In genomic region chr1:89800022-89800655, GRCh38 we compare ENCODE assay signal across 17 cellular contexts. TPM values are rescaled to one million over a fixed set of nuclear protein-coding genes. Genes with fewer than 3 reads are reported as not detected.
DNase-seq lines count a peak whose midpoint lies in the region; ATAC-seq, FAIRE-seq and TF ChIP-seq lines count a peak whose summit lies in the region.
"Had no signal": no experiment of that assay in that cellular context is flagged by ENCODE, and none has a peak within 500 bp of the region (broad histone marks: within the 10 kb centered on the region; RNA-seq: fewer than 3 reads in every experiment).

No MANE protein-coding gene starts in this region.

- CTCF ChIA-PET in HepG2 (lab: Yijun Ruan, JAX; ENCODE audit: low intra/inter-chr PET ratio, low total read pairs), result no interaction called here
- CTCF ChIA-PET in activated CD4-positive, alpha-beta memory T cell treated with anti-CD3 and anti-CD28 coated beads for 36 hours (lab: Charles Lee), result interaction anchor here (1.2 kb wide), 1 partner anchor 20 kb away, joined by 3 read pairs; no protein-coding TSS in a partner anchor
- CTCF ChIA-PET in activated CD4-positive, alpha-beta T cell treated with anti-CD3 and anti-CD28 coated beads for 36 hours (lab: Charles Lee), result interaction anchor here (0.6 to 1.0 kb wide), 2 partner anchors 37 to 1699 kb away, joined by 3 read pairs; no protein-coding TSS in a partner anchor

- DNase-seq in NB4 (ENCODE audit: low read depth) (peak; percentile 34), HepG2 (ENCODE audit: low spot score) (no peak), small intestine (no peak)
- DNase-seq in activated CD4-positive, alpha-beta memory T cell treated with anti-CD3 and anti-CD28 coated beads for 36 hours, result no peak
- DNase-seq in activated CD4-positive, alpha-beta T cell treated with anti-CD3 and anti-CD28 coated beads for 36 hours, result no peak
- DNase-seq: Caco-2; CD4-positive, CD25-positive, alpha-beta regulatory T cell; GOT3; Karpas-422; MG63; NCI-H187 treated with DMSO at 0.1 percent for 48 hours; NCI-H2171; NCI-H446; RPMI8226; SIG-M5 had no signal

- H3K9me3 Mint-ChIP-seq in activated CD4-positive, alpha-beta memory T cell treated with anti-CD3 and anti-CD28 coated beads for 36 hours, result no peaks in the 10 kb centered on the region
- H3K9me3 Mint-ChIP-seq in activated CD4-positive, alpha-beta T cell treated with anti-CD3 and anti-CD28 coated beads for 36 hours (ENCODE audit: low read depth), result no peaks in the 10 kb centered on the region

- no peaks in the 10 kb centered on the region; a peak in 1 of 22 replicates for H4K20me1 ChIP-seq in BLaER1 treated with 17β-estradiol and CSF1 and Interleukin-3, amounts not matched to agents 10 nM and 100 nM
- H4K20me1 ChIP-seq in HepG2 (ENCODE audit: insufficient read depth, low read length), result no peaks in the 10 kb centered on the region

- peak overlapping the region in 6 of 11 experiments; percentile 7 to 61 (median 58); a peak in 10 of 22 replicates for H3K27ac ChIP-seq in BLaER1 treated with 17β-estradiol and CSF1 and Interleukin-3, amounts not matched to agents 10 nM and 100 nM
- no peak overlapping the region for H3K27ac ChIP-seq in HepG2 (ENCODE audit: extremely low read length, insufficient read depth, low read length)
- no peak overlapping the region for H3K27ac ChIP-seq in small intestine (ENCODE audit: low read depth in 1 of 2, low read length in 1 of 2)

- 46% methylated on average over 4 of the region's 4 CpGs for WGBS in HepG2 (ENCODE audit: low lambda C conversion rate)
- WGBS in small intestine, 3 donors, result 83 to 87% (median 83%) methylated on average over 4 of the region's 4 CpGs

- intact Hi-C loops in HepG2 (cut with micrococcal nuclease; ENCODE audit: unreplicated experiment), result loop anchor here (10.0 kb wide), 1 partner anchor 155 kb away; no protein-coding TSS in a partner anchor
- intact Hi-C loops in activated CD4-positive, alpha-beta memory T cell treated with anti-CD3 and anti-CD28 coated beads for 36 hours (cut with micrococcal nuclease), result no loop called here
- intact Hi-C loops in activated CD4-positive, alpha-beta T cell treated with anti-CD3 and anti-CD28 coated beads for 36 hours (cut with DNase I, micrococcal nuclease), result no loop called here

- H3K4me2 ChIP-seq in BLaER1 treated with 17β-estradiol and CSF1 and Interleukin-3, amounts not matched to agents 10 nM and 100 nM, result peak overlapping the region in 10 of 11 experiments; percentile 3 to 84 (median 68); a peak in 14 of 22 replicates
- H3K4me2 ChIP-seq in HepG2 (ENCODE audit: low read depth, low read length), result no peak overlapping the region

- no peak for TF ChIP-seq CTCF in NB4 (IDR thresholded peaks at IDR 0.05; ENCODE audit: low read depth, low read length)
- TF ChIP-seq CTCF in HepG2 (CRISPR knock-in tag; IDR thresholded peaks at IDR 0.05), result no peak

- H3K9ac ChIP-seq in BLaER1 treated with 17β-estradiol and CSF1 and Interleukin-3, amounts not matched to agents 10 nM and 100 nM, result peak overlapping the region in 1 of 11 experiments; percentile 25; a peak in 2 of 22 replicates
- H3K9ac ChIP-seq in HepG2 (ENCODE audit: insufficient read depth, low read depth, low read length), result no peak overlapping the region

- no peaks in the 10 kb centered on the region for H3K4me1 Mint-ChIP-seq in activated CD4-positive, alpha-beta memory T cell treated with anti-CD3 and anti-CD28 coated beads for 36 hours (ENCODE audit: low read depth)
- H3K4me1 Mint-ChIP-seq in activated CD4-positive, alpha-beta T cell treated with anti-CD3 and anti-CD28 coated beads for 36 hours, result peaks cover 10% of the 10 kb centered on the region

- no peak overlapping the region for H2AFZ ChIP-seq in HepG2 (ENCODE audit: low read length)

- in situ Hi-C loops in HepG2 (cut with HindIII; ENCODE audit: extremely low pct_ligation_motif_present, low pct_unique_long_range_greater_than_20kb), result no loop called here

- H3K27ac Mint-ChIP-seq in activated CD4-positive, alpha-beta memory T cell treated with anti-CD3 and anti-CD28 coated beads for 36 hours, result no peak overlapping the region
- no peak overlapping the region for H3K27ac Mint-ChIP-seq in activated CD4-positive, alpha-beta T cell treated with anti-CD3 and anti-CD28 coated beads for 36 hours
- H3K27ac Mint-ChIP-seq: CD4-positive, CD25-positive, alpha-beta regulatory T cell had no signal

- ATAC-seq in GM18502 (IDR thresholded peaks at IDR 0.05; ENCODE audit: poor library complexity, unreplicated experiment) (peak; percentile 47), HepG2 (no peak)
- ATAC-seq in activated CD4-positive, alpha-beta T cell treated with anti-CD3 and anti-CD28 coated beads for 36 hours, result no peak

- POLR2A ChIA-PET in HepG2 (lab: Yijun Ruan, JAX), result no interaction called here
- POLR2A ChIA-PET in activated CD4-positive, alpha-beta memory T cell treated with anti-CD3 and anti-CD28 coated beads for 36 hours (lab: Charles Lee), result no interaction called here
- POLR2A ChIA-PET in activated CD4-positive, alpha-beta T cell treated with anti-CD3 and anti-CD28 coated beads for 36 hours (lab: Charles Lee), result no interaction called here

- H3K36me3 ChIP-seq in BLaER1 treated with 17β-estradiol and CSF1 and Interleukin-3, amounts not matched to agents 10 nM and 100 nM, result no peaks in the 10 kb centered on the region
- H3K36me3 ChIP-seq in HepG2 (replicated peaks in 1 of 2; ENCODE audit: control insufficient read depth in 1 of 2, insufficient read depth in 2 of 2, low read length in 2 of 2), result no peaks in the 10 kb centered on the region
- no peaks in the 10 kb centered on the region for H3K36me3 ChIP-seq in small intestine (ENCODE audit: control insufficient read depth in 2 of 2, insufficient read depth in 2 of 2, low read length in 2 of 2)
- H3K36me3 ChIP-seq: MG63 had no signal

- TF ChIP-seq POLR2A in NB4 (IDR thresholded peaks at IDR 0.05; ENCODE audit: extremely low read depth, insufficient read length) (no peak), HepG2 (IDR thresholded peaks at IDR 0.05; ENCODE audit: insufficient read depth in 1 of 2, low read depth in 2 of 2, low read length in 2 of 2) (no peak)

- no peaks in the 10 kb centered on the region for H3K27me3 ChIP-seq in BLaER1 treated with 17β-estradiol and CSF1 and Interleukin-3, amounts not matched to agents 10 nM and 100 nM
- H3K27me3 ChIP-seq in HepG2 (ENCODE audit: control insufficient read depth in 1 of 2, insufficient read depth in 2 of 2, low read length in 2 of 2) (peaks cover 0 to 8% of the 10 kb centered on the region in 2 experiments; a peak in 2 of 5 replicates), small intestine (ENCODE audit: control insufficient read depth in 2 of 2, insufficient read depth in 2 of 2, low read length in 2 of 2) (no peaks in the 10 kb centered on the region)
- H3K27me3 ChIP-seq: MG63 had no signal

- no peak for FAIRE-seq in HepG2 (lab: Jason Lieb, UNC)
- FAIRE-seq in small intestine (lab: Jason Lieb, UNC), result no peak

- no peak for TF ChIP-seq RAD21 in HepG2 (CRISPR knock-in tag; IDR thresholded peaks at IDR 0.05)

- H3K4me3 Mint-ChIP-seq in activated CD4-positive, alpha-beta memory T cell treated with anti-CD3 and anti-CD28 coated beads for 36 hours, result no peak overlapping the region
- no peak overlapping the region for H3K4me3 Mint-ChIP-seq in activated CD4-positive, alpha-beta T cell treated with anti-CD3 and anti-CD28 coated beads for 36 hours
- H3K4me3 Mint-ChIP-seq: CD4-positive, CD25-positive, alpha-beta regulatory T cell had no signal

- TF ChIP-seq EP300 in HepG2 (IDR thresholded peaks at IDR 0.05; ENCODE audit: low read depth in 2 of 2, low read length in 2 of 2), result no peak
- TF ChIP-seq EP300 in HepG2 (CRISPR knock-in tag; IDR thresholded peaks at IDR 0.05; ENCODE audit: borderline replicate concordance), result no peak

- H3K27me3 Mint-ChIP-seq in activated CD4-positive, alpha-beta memory T cell treated with anti-CD3 and anti-CD28 coated beads for 36 hours, result no peaks in the 10 kb centered on the region
- peaks cover 3% of the 10 kb centered on the region for H3K27me3 Mint-ChIP-seq in activated CD4-positive, alpha-beta T cell treated with anti-CD3 and anti-CD28 coated beads for 36 hours

- H3K4me1 ChIP-seq in BLaER1 treated with 17β-estradiol and CSF1 and Interleukin-3, amounts not matched to agents 10 nM and 100 nM, result peaks cover 7 to 36% (median 20%) of the 10 kb centered on the region in 10 experiments; a peak in 19 of 20 replicates
- no peaks in the 10 kb centered on the region; the same call in 1 of the 2 replicates for H3K4me1 ChIP-seq in HepG2 (ENCODE audit: insufficient read depth, low read length)
- no peaks in the 10 kb centered on the region for H3K4me1 ChIP-seq in small intestine (ENCODE audit: control insufficient read depth in 2 of 2, insufficient read depth in 1 of 2, low read depth in 1 of 2, low read length in 1 of 2)
- H3K4me1 ChIP-seq: Caco-2 had no signal

- BruUV-seq in HepG2 (replicated peaks; lab: Mats Ljungman, UMichigan), result no TSS peak

- peaks cover 0 to 4% (median 0%) of the 10 kb centered on the region in 11 experiments; a peak in 1 of 22 replicates for H3K9me3 ChIP-seq in BLaER1 treated with 17β-estradiol and CSF1 and Interleukin-3, amounts not matched to agents 10 nM and 100 nM (replicated peaks in 1 of 11)
- no peaks in the 10 kb centered on the region for H3K9me3 ChIP-seq in HepG2 (ENCODE audit: low read length)
- H3K9me3 ChIP-seq in small intestine (ENCODE audit: control insufficient read depth, low read depth), result no peaks in the 10 kb centered on the region
- H3K9me3 ChIP-seq: Caco-2, MG63 had no signal

- H3K79me2 ChIP-seq in HepG2 (ENCODE audit: insufficient read depth, low read length), result no peaks in the 10 kb centered on the region

- H3K36me3 Mint-ChIP-seq in activated CD4-positive, alpha-beta memory T cell treated with anti-CD3 and anti-CD28 coated beads for 36 hours, result no peaks in the 10 kb centered on the region
- no peaks in the 10 kb centered on the region for H3K36me3 Mint-ChIP-seq in activated CD4-positive, alpha-beta T cell treated with anti-CD3 and anti-CD28 coated beads for 36 hours (ENCODE audit: low read depth)
- H3K36me3 Mint-ChIP-seq: CD4-positive, CD25-positive, alpha-beta regulatory T cell had no signal

- H3K4me3 ChIP-seq in BLaER1 treated with 17β-estradiol and CSF1 and Interleukin-3, amounts not matched to agents 10 nM and 100 nM, result no peak overlapping the region
- no peak overlapping the region for H3K4me3 ChIP-seq in NB4 (ENCODE audit: low read depth, low read length)
- no peak overlapping the region for H3K4me3 ChIP-seq in HepG2 (replicated peaks in 1 of 3; ENCODE audit: insufficient read depth in 1 of 3, low read depth in 2 of 3, low read length in 3 of 3)
- H3K4me3 ChIP-seq in small intestine (ENCODE audit: low read depth in 1 of 2, low read length in 2 of 2), result no peak overlapping the region
- H3K4me3 ChIP-seq: MG63 had no signal

RNA-seq across cellular contexts. Expression of gene LRRC8D, which starts 20.7 kb away (rescaled TPM):
- 44.6 and 45.5 TPM in 2 replicates for total RNA-seq in HepG2 (2016; rRNA removed; fragmentation: Illumina TruSeq; extraction: Trizol)
- 8.5 and 9.3 TPM in 2 replicates for total RNA-seq in HepG2 (2016; cell fraction: cytosol; rRNA removed; fragmentation: Illumina TruSeq; extraction: Trizol; ENCODE audit: low read depth)
- total RNA-seq in HepG2 (2016; cell fraction: insoluble cytoplasmic fraction; rRNA removed; fragmentation: Illumina TruSeq; extraction: Trizol), result 43.8 and 46.2 TPM in 2 replicates
- total RNA-seq in HepG2 (2016; cell fraction: membrane; rRNA removed; fragmentation: Illumina TruSeq; extraction: Trizol), result 33.3 and 37.9 TPM in 2 replicates
- total RNA-seq in HepG2 (2016; cell fraction: nucleus; rRNA removed; fragmentation: Illumina TruSeq; extraction: Trizol), result 43.7 and 45.6 TPM in 2 replicates
- polyA plus RNA-seq in HepG2 (2011; rRNA removed) (29.9 and 30.0 TPM in 2 replicates), small intestine (10 to 100 TPM; 13.0 to 22.1 (median 18.3) TPM)
- polyA plus RNA-seq in HepG2 (2011; cell fraction: cytosol; rRNA removed), result 27.1 and 30.0 TPM in 2 replicates
- 29.5 and 30.7 TPM in 2 replicates for polyA plus RNA-seq in HepG2 (2011; cell fraction: nucleus; rRNA removed)
- 26.8 and 28.6 TPM in 2 replicates for polyA plus RNA-seq in HepG2 (2012)
- 5.8 and 5.9 TPM in 2 replicates for polyA plus RNA-seq in HepG2 (2016; cell fraction: cytosol; fragmentation: Illumina TruSeq; extraction: Trizol; ENCODE audit: low read depth)
- 47.0 and 48.7 TPM in 2 replicates for polyA plus RNA-seq in HepG2 (2016; cell fraction: insoluble cytoplasmic fraction; fragmentation: Illumina TruSeq; extraction: Trizol; ENCODE audit: low read depth)
- polyA plus RNA-seq in HepG2 (2016; cell fraction: membrane; fragmentation: Illumina TruSeq; extraction: Trizol; ENCODE audit: low read depth), result 20.5 and 21.4 TPM in 2 replicates
- polyA plus RNA-seq in HepG2 (2016; cell fraction: nucleus; fragmentation: Illumina TruSeq; extraction: Trizol; ENCODE audit: insufficient read depth, low read depth), result 53.9 and 57.1 TPM in 2 replicates
- 65.8 and 107 TPM in 2 replicates for polyA minus RNA-seq in HepG2 (2011; rRNA and poly(A)+ RNA removed; ENCODE audit: low replicate concordance)
- 26.6 and 33.6 TPM in 2 replicates for polyA minus RNA-seq in HepG2 (2011; cell fraction: cytosol; rRNA and poly(A)+ RNA removed)
- 44.2 and 52.0 TPM in 2 replicates for polyA minus RNA-seq in HepG2 (2011; cell fraction: nucleus; rRNA and poly(A)+ RNA removed)
- total RNA-seq in activated CD4-positive, alpha-beta memory T cell treated with anti-CD3 and anti-CD28 coated beads for 36 hours, result 10 to 100 TPM; 17.7 to 19.4 TPM
- 10 to 100 TPM; 24.3 to 30.0 TPM for total RNA-seq in activated CD4-positive, alpha-beta T cell treated with anti-CD3 and anti-CD28 coated beads for 36 hours

Comparison
In these comparisons a context has a peak if more than half of its experiments do, and no peak if none do; other contexts are left out.
1. H3K27ac ChIP-seq: peak in BLaER1 treated with 17β-estradiol and CSF1 and Interleukin-3, amounts not matched to agents 10 nM and 100 nM (6 of 11); none in HepG2 (single experiment) and small intestine (0 of 2).